ENCODE assay signal across 8 cellular contexts in the genomic region with DNA sequence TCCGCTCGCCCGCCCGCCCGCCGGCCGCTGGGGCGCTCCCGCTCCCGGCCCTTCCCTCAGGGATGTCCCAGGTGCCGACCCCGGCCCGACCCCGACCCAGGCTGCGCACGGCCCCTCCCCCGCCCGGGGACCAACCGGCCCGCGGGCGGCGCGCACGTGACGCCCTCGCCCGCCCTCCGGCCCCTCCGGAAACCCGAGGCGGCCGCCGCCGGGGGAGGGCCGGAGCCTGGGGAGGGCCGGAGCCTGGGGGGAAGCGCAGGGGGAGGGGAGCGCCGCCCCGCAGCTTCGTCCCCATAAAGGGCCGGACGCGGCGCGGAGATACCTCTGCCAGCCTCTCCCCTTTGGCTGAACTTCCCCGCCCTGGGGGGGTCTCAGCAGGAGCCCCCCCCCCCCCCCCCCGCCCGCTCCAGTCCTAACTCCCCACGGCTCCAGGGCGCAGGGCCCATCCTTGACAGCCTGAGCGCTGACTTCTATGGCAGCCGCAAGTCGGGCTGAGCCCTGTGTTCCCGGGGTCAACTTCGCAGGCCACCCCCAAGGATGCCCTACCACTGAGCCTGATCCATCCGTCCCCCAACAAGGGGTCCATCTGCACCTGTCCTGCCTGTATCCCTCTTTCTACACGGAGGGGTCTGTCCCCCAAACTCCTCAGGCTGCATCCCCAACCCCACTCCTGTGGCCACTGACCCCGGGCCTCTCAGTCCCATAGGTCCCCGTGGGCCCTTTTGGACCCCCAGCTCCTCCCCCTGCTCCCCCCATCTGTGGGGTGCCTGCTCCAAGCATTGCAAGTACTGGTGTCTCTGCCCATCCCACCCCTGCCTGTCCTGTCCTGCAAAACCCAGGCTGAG. TPM values are rescaled to one million over a fixed set of nuclear protein-coding genes. Genes with fewer than 3 reads are reported as not detected.
A peak's percentile ranks its signal among the peaks of the same experiment; 100 is the strongest.
DNase-seq lines count a peak whose midpoint lies in the region; ATAC-seq and TF ChIP-seq lines count a peak whose summit lies in the region.

Gene MAPK12 (minus strand): TSS at position 69 of the 845 bp plus-strand sequence. CDS start 174 bp downstream, outside the sequence.

- H3K27ac ChIP-seq in OCI-LY7 (ENCODE audit: low read depth, low read length, poor library complexity, severe bottlenecking): peak within 1 kb of the TSS; percentile 63

- BruUV-seq in OCI-LY7 (replicated peaks; lab: Mats Ljungman, UMichigan): no TSS peak

- TF ChIP-seq POLR2A in GM15510 (IDR thresholded peaks at IDR 0.05; ENCODE audit: borderline replicate concordance, extremely low read depth, insufficient read length): peak; percentile 47

- no peak for DNase-seq in AG09309 (ENCODE audit: low read depth)
- DNase-seq in OCI-LY7 (ENCODE audit: low spot score): peak; percentile 83
- DNase-seq in dermis microvascular lymphatic vessel endothelial cell (ENCODE audit: low read depth in 2 of 2): peak in 1 of 2 donors; percentile 67
- no peak for DNase-seq in mesenteric fat pad (ENCODE audit: low spot score)
- no peak for DNase-seq in NCI-H446 treated with DMSO at 0.1 percent for 48 hours (lab: John Stamatoyannopoulos, UW)
- no peak for DNase-seq in HPDE6-E6E7 (ENCODE audit: extremely low spot score)

- peak within 1 kb of the TSS; percentile 83 for H3K4me2 ChIP-seq in OCI-LY7 (ENCODE audit: low read length)

- H3K36me3 ChIP-seq in OCI-LY7 (ENCODE audit: insufficient read depth, low read length): peaks cover 13% of the 10 kb centered on the region; the same call in 1 of the 2 replicates

- no peaks in the 10 kb centered on the region for H4K20me1 ChIP-seq in OCI-LY7 (ENCODE audit: insufficient read depth, low read length)

- 0 out of 2 replicates have a peak within 1 kb of the TSS, but pooled peaks have one; percentile 55 for H2AFZ ChIP-seq in OCI-LY7 (ENCODE audit: low read length)

- no peaks in the 10 kb centered on the region for H3K9me3 ChIP-seq in OCI-LY7 (ENCODE audit: low read length)

- POLR2A ChIA-PET in OCI-LY7 (lab: Charles Lee): interaction anchor here (0.6 to 0.9 kb wide), 2 partner anchors 11 to 71 kb away, joined by 5 to 6 read pairs; partner anchors contain the start of gene HDAC10

- peak within 1 kb of the TSS; percentile 52 for H3K4me3 ChIP-seq in AG09309 (ENCODE audit: control insufficient read depth, low read depth, low read length)
- peak within 1 kb of the TSS; percentile 83 for H3K4me3 ChIP-seq in OCI-LY7 (ENCODE audit: low read depth, low read length, poor library complexity, severe bottlenecking)

- intact Hi-C loops in OCI-LY7 (cut with micrococcal nuclease; ENCODE audit: unreplicated experiment): no loop called here

- no peak for TF ChIP-seq CTCF in AG09309 (IDR thresholded peaks at IDR 0.05; ENCODE audit: control insufficient read depth, insufficient read depth, low read depth, low read length, missing control alignments)
- no peak for TF ChIP-seq CTCF in OCI-LY7 (conservative IDR thresholded peaks at IDR 0.05; ENCODE audit: low read length)

- peaks cover 15% of the 10 kb centered on the region for H3K79me2 ChIP-seq in OCI-LY7 (ENCODE audit: insufficient read depth, low read depth, low read length)

- ATAC-seq in HG02938 (IDR thresholded peaks at IDR 0.05; ENCODE audit: unreplicated experiment): no peak

- H3K9me2 ChIP-seq in OCI-LY7 (ENCODE audit: insufficient read depth, low read length): no peaks in the 10 kb centered on the region

- CTCF ChIA-PET in OCI-LY7 (lab: Charles Lee; ENCODE audit: unreplicated experiment): interaction anchor here (0.6 kb wide), 1 partner anchor 15 kb away, joined by 6 read pairs; no protein-coding TSS in a partner anchor

- peaks cover 25% of the 10 kb centered on the region for H3K4me1 ChIP-seq in OCI-LY7 (ENCODE audit: insufficient read depth, low read length, poor library complexity, severe bottlenecking)

RNA-seq across cellular contexts. Expression of gene MAPK12, which starts in this region (rescaled TPM):
- total RNA-seq in OCI-LY7 (2014; rRNA removed; shearing (Covaris generic)): 90.8 and 93.6 TPM in 2 replicates
- total RNA-seq in OCI-LY7 (2022): 84.9 and 90.1 TPM in 2 replicates
- 40.6 and 70.2 TPM in 2 replicates for total RNA-seq in dermis microvascular lymphatic vessel endothelial cell
- total RNA-seq in mesenteric fat pad: 20.0 TPM
